20 cellular contexts compared by ENCODE assay signal in genomic region chr22:18950141-18950540, GRCh38. TPM values are rescaled to one million over a fixed set of nuclear protein-coding genes. Genes with fewer than 3 reads are reported as not detected.
DNase-seq lines count a peak whose midpoint lies in the region; ATAC-seq and TF ChIP-seq lines count a peak whose summit lies in the region.
"Had no signal": no experiment of that assay in that cellular context is flagged by ENCODE, and none has a peak within 500 bp of the region (broad histone marks: within the 10 kb centered on the region; RNA-seq: fewer than 3 reads in every experiment).

No MANE protein-coding gene starts in this region.

- H3K27me3 ChIP-seq in NT2/D1 (ENCODE audit: insufficient read depth, insufficient read length), result no peaks in the 10 kb centered on the region
- peaks cover 0 to 16% of the 10 kb centered on the region in 2 donors for H3K27me3 ChIP-seq in left lung
- H3K27me3 ChIP-seq: BLaER1 had no signal

- no peak overlapping the region for H3K27ac ChIP-seq in left lung
- H3K27ac ChIP-seq: BLaER1, GM23248 had no signal

- peak overlapping the region; percentile 21 for H3K9ac ChIP-seq in NT2/D1 (ENCODE audit: insufficient read length, low read depth)
- H3K9ac ChIP-seq: BLaER1, GM23248 had no signal

- ATAC-seq in left lung (no peak), sciatic nerve (no peak), HG02884 (IDR thresholded peaks at IDR 0.05; ENCODE audit: unreplicated experiment) (no peak)
- ATAC-seq: GM12878, Panc1 had no signal

- intact Hi-C loops in left lung (cut with DNase I), result no loop called here
- intact Hi-C loops in sciatic nerve (cut with DNase I), result no loop called here

- no peaks in the 10 kb centered on the region for H3K36me3 ChIP-seq in NT2/D1 (ENCODE audit: insufficient read depth, insufficient read length, low read length)
- H3K36me3 ChIP-seq in left lung, result no peaks in the 10 kb centered on the region
- H3K36me3 ChIP-seq: BLaER1 had no signal

- DNase-seq in activated effector memory CD4-positive, alpha-beta T cell treated with anti-CD3 and anti-CD28 coated beads, Interleukin-2, amount 50 U/mL, for 16 hours, result peak; percentile 49
- DNase-seq in activated effector memory CD4-positive, alpha-beta T cell treated with Interleukin-2 at 50 U/mL for 16 hours, result no peak
- DNase-seq in NT2/D1 (ENCODE audit: low read depth, low spot score) (no peak), left lung (peak; percentile 14 to 33), sciatic nerve (ENCODE audit: low spot score) (peak; percentile 37), NCI-H2196 treated with DMSO at 0.1 percent for 48 hours (lab: John Stamatoyannopoulos, UW; ENCODE audit: unreplicated experiment) (no peak)
- no peak for DNase-seq in activated CD4-positive, CD25-positive, alpha-beta regulatory T cell (lab: John Stamatoyannopoulos, UW)
- DNase-seq: 8988T; CD8-positive, alpha-beta memory T cell; DND-41; GM23248; KBM-7; NCI-H1436; NCI-H2029 treated with DMSO at 0.1 percent for 48 hours; NCI-H226; NCI-H524 treated with DMSO at 0.1 percent for 48 hours had no signal

- H3K4me3 ChIP-seq in NT2/D1 (ENCODE audit: insufficient read length, low read depth), result no peak overlapping the region
- no peak overlapping the region for H3K4me3 ChIP-seq in left lung
- H3K4me3 ChIP-seq: BLaER1, GM12878, GM23248 had no signal

- H3K9me3 ChIP-seq in NT2/D1 (ENCODE audit: insufficient read depth, low read length) (no peaks in the 10 kb centered on the region), left lung (no peaks in the 10 kb centered on the region)
- H3K9me3 ChIP-seq: BLaER1 had no signal

- H3K4me1 ChIP-seq in NT2/D1 (ENCODE audit: insufficient read depth, insufficient read length) (no peaks in the 10 kb centered on the region), left lung (no peaks in the 10 kb centered on the region)

- TF ChIP-seq CTCF in left lung (IDR thresholded peaks at IDR 0.05), result no peak

RNA-seq across cellular contexts. Expression of gene PRODH, which starts 14.0 kb away (rescaled TPM):
- 10 to 100 TPM; 20.6 to 77.9 TPM for total RNA-seq in left lung
- total RNA-seq in sciatic nerve, result 23.5 TPM
- total RNA-seq: GM23248 had no signal

RNA-seq across cellular contexts. Expression of gene DGCR6, which starts 44.0 kb away (rescaled TPM):
- 1 to 10 TPM; 1.7 to 6.1 TPM for total RNA-seq in left lung
- total RNA-seq in sciatic nerve, result 2.8 TPM

Comparison
In these comparisons a context has a peak if more than half of its experiments do, and no peak if none do; other contexts are left out.
1. DNase-seq: peak in activated effector memory CD4-positive, alpha-beta T cell treated with anti-CD3 and anti-CD28 coated beads, Interleukin-2, amount 50 U/mL, for 16 hours (single experiment), left lung (2 of 2) and sciatic nerve (single experiment); none in activated effector memory CD4-positive, alpha-beta T cell treated with Interleukin-2 at 50 U/mL for 16 hours (single experiment), NT2/D1 (single experiment), activated CD4-positive, CD25-positive, alpha-beta regulatory T cell (0 of 4) and NCI-H2196 treated with DMSO at 0.1 percent for 48 hours (single experiment).